In the genomic region with DNA sequence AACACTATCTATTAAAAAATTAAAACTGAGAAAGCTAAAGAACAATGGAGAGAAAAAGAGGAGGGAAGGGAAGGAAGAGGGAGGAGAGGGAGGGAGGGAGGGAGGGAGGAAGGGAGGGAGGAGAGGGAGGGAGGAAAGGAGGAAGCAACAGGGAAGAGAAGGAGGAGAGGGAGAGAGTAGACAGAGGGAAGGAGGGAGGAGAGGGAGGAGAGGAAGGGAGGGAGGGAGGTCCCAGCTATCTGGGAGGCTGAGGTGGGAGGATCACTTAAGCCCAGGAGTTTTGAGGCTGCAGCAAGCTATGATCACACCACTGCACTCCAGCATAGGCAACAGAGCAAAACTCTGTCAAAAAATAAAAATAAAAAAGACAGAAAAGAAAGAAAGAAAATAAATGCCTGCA, we compare ENCODE assay signal across 1 cellular context.
TF ChIP-seq lines count a peak whose summit lies in the region.

No MANE protein-coding gene starts in this region.

TF ChIP-seq in HCT116, 20 proteins besides CTCF, POLR2A, EP300 and RAD21 (continued from another document):
- TF ChIP-seq, protein P1, sequence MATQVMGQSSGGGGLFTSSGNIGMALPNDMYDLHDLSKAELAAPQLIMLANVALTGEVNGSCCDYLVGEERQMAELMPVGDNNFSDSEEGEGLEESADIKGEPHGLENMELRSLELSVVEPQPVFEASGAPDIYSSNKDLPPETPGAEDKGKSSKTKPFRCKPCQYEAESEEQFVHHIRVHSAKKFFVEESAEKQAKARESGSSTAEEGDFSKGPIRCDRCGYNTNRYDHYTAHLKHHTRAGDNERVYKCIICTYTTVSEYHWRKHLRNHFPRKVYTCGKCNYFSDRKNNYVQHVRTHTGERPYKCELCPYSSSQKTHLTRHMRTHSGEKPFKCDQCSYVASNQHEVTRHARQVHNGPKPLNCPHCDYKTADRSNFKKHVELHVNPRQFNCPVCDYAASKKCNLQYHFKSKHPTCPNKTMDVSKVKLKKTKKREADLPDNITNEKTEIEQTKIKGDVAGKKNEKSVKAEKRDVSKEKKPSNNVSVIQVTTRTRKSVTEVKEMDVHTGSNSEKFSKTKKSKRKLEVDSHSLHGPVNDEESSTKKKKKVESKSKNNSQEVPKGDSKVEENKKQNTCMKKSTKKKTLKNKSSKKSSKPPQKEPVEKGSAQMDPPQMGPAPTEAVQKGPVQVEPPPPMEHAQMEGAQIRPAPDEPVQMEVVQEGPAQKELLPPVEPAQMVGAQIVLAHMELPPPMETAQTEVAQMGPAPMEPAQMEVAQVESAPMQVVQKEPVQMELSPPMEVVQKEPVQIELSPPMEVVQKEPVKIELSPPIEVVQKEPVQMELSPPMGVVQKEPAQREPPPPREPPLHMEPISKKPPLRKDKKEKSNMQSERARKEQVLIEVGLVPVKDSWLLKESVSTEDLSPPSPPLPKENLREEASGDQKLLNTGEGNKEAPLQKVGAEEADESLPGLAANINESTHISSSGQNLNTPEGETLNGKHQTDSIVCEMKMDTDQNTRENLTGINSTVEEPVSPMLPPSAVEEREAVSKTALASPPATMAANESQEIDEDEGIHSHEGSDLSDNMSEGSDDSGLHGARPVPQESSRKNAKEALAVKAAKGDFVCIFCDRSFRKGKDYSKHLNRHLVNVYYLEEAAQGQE (IDR thresholded peaks at IDR 0.05; ENCODE audit: low read depth) = no peak
- TF ChIP-seq ZNF274 (IDR thresholded peaks at IDR 0.05; ENCODE audit: low read depth, low read length) (no peak), SP1 (IDR thresholded peaks at IDR 0.05; ENCODE audit: low read depth) (no peak), EZH2 (IDR thresholded peaks at IDR 0.05) (no peak), CEBPB (IDR thresholded peaks at IDR 0.05; ENCODE audit: low read depth) (no peak)
- TF ChIP-seq, protein P2, sequence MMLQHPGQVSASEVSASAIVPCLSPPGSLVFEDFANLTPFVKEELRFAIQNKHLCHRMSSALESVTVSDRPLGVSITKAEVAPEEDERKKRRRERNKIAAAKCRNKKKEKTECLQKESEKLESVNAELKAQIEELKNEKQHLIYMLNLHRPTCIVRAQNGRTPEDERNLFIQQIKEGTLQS (IDR thresholded peaks at IDR 0.05) = no peak
